In genomic region chr10:78426181-78426580, GRCh38 we compare ENCODE assay signal across 10 cellular contexts.
"Had no signal": no experiment of that assay in that cellular context is flagged by ENCODE, and none has a peak within 500 bp of the region (broad histone marks: within the 10 kb centered on the region; RNA-seq: fewer than 3 reads in every experiment).

No MANE protein-coding gene starts in this region.

- FAIRE-seq: H1 had no signal

- H3K9me3 ChIP-seq: HAP-1 had no signal

- H3K4me1 ChIP-seq: HAP-1 had no signal

- H3K36me3 ChIP-seq: HAP-1 had no signal

- H3K4me3 ChIP-seq: GM23248, GM23338, HAP-1 had no signal

- H3K27ac ChIP-seq: GM23248 had no signal

- H2AFZ ChIP-seq: GM23248, GM23338 had no signal

- H3K9ac ChIP-seq: GM23248 had no signal

- ATAC-seq: GM23338, HCT116 had no signal

- DNase-seq: GM23248, GOT3, H7, H9, HCEC 1CT, HFFc6 had no signal

- H3K4me2 ChIP-seq: GM23338 had no signal
